1 cellular context compared by ENCODE assay signal in genomic region chr2:177232098-177232704, GRCh38.
TF ChIP-seq lines count a peak whose summit lies in the region.

No MANE protein-coding gene starts in this region.

TF ChIP-seq in HEK293, 187 proteins besides CTCF, POLR2A, EP300 and RAD21:
- TF ChIP-seq, protein P1, sequence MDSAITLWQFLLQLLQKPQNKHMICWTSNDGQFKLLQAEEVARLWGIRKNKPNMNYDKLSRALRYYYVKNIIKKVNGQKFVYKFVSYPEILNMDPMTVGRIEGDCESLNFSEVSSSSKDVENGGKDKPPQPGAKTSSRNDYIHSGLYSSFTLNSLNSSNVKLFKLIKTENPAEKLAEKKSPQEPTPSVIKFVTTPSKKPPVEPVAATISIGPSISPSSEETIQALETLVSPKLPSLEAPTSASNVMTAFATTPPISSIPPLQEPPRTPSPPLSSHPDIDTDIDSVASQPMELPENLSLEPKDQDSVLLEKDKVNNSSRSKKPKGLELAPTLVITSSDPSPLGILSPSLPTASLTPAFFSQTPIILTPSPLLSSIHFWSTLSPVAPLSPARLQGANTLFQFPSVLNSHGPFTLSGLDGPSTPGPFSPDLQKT (IDR thresholded peaks at IDR 0.05; ENCODE audit: borderline replicate concordance, low read depth, low read length) = no peak
- TF ChIP-seq SCRT2 (tag by site-specific recombination; IDR thresholded peaks at IDR 0.05) = 0 out of 2 replicates have a peak, but pooled peaks have one; percentile 12
- TF ChIP-seq ZEB2 (tag by site-specific recombination; IDR thresholded peaks at IDR 0.05) = no peak
- no peak for TF ChIP-seq ZNF624 (tag by site-specific recombination; IDR thresholded peaks at IDR 0.05)
- no peak for TF ChIP-seq ZBTB8A (tag by site-specific recombination; IDR thresholded peaks at IDR 0.05)
- no peak for TF ChIP-seq ZNF133 (tag by site-specific recombination; IDR thresholded peaks at IDR 0.05)
- TF ChIP-seq ZSCAN16 (tag by site-specific recombination; IDR thresholded peaks at IDR 0.05) = no peak
- no peak for TF ChIP-seq ZNF596 (tag by site-specific recombination; IDR thresholded peaks at IDR 0.05)
- no peak for TF ChIP-seq ZFP37 (tag by site-specific recombination; IDR thresholded peaks at IDR 0.05)
